In genomic region chr4:62006108-62006507, GRCh38 we compare ENCODE assay signal across 14 cellular contexts.
A peak's percentile ranks its signal among the peaks of the same experiment; 100 is the strongest.
DNase-seq lines count a peak whose midpoint lies in the region; ATAC-seq and TF ChIP-seq lines count a peak whose summit lies in the region.
"Had no signal": no experiment of that assay in that cellular context is flagged by ENCODE, and none has a peak within 500 bp of the region (broad histone marks: within the 10 kb centered on the region; RNA-seq: fewer than 3 reads in every experiment).

No MANE protein-coding gene starts in this region.

- H4K20me1 ChIP-seq in H9 (ENCODE audit: control insufficient read depth, insufficient read depth, insufficient read length) = no peaks in the 10 kb centered on the region

- H3T11ph ChIP-seq in H9 (ENCODE audit: low read length) = no peak overlapping the region

- H2AK5ac ChIP-seq in H9 (ENCODE audit: insufficient read length, low read length) = no peak overlapping the region

- H3K4me1 Mint-ChIP-seq in H9 (peaks cover 19 to 20% of the 10 kb centered on the region in 2 experiments), endodermal cell (peaks cover 6% of the 10 kb centered on the region)
- H3K4me1 Mint-ChIP-seq: CD4-positive, alpha-beta memory T cell had no signal

- H3K4me1 ChIP-seq in H9 (ENCODE audit: insufficient read depth, low read length) = no peaks in the 10 kb centered on the region; the same call in 1 of the 2 replicates
- no peaks in the 10 kb centered on the region for H3K4me1 ChIP-seq in endodermal cell (ENCODE audit: control insufficient read depth, insufficient read depth, low read length)

- no peak for ATAC-seq in HG02973 (IDR thresholded peaks at IDR 0.05; ENCODE audit: unreplicated experiment)
- ATAC-seq in HG03159 (IDR thresholded peaks at IDR 0.05; ENCODE audit: unreplicated experiment) = no peak
- no peak for ATAC-seq in HG03045 (IDR thresholded peaks at IDR 0.05; ENCODE audit: unreplicated experiment)

- H3K27ac Mint-ChIP-seq in H9 (peak overlapping the region; percentile 8 to 38 (median 36); a peak in 3 of 7 replicates), endodermal cell (no peak overlapping the region)
- H3K27ac Mint-ChIP-seq: CD4-positive, alpha-beta memory T cell had no signal

- H4K8ac ChIP-seq in H9 (replicated peaks; ENCODE audit: insufficient read length, low read depth, low read length) = no peak overlapping the region

- H3K36me3 Mint-ChIP-seq in H9 (ENCODE audit: insufficient read depth in 1 of 3, low read depth in 3 of 3) (no peaks in the 10 kb centered on the region; a peak in 1 of 7 replicates), endodermal cell (ENCODE audit: low read depth) (no peaks in the 10 kb centered on the region)
- H3K36me3 Mint-ChIP-seq: CD4-positive, alpha-beta memory T cell had no signal

- H2BK15ac ChIP-seq in H9 (ENCODE audit: low read depth, low read length) = no peak overlapping the region

- no peaks in the 10 kb centered on the region for H3K9me3 ChIP-seq in H9 (ENCODE audit: control insufficient read depth, low read depth, low read length)
- H3K9me3 ChIP-seq in endodermal cell (ENCODE audit: control insufficient read depth, low read length) = no peaks in the 10 kb centered on the region

- DNase-seq in H9 = peak; percentile 37
- DNase-seq in endodermal cell = peak; percentile 57
- DNase-seq in islet precursor cell = peak; percentile 47
- DNase-seq: C1 segment of cervical spinal cord; Calu3; CD4-positive, alpha-beta memory T cell; COR-L47; DMS53; DMS79 treated with DMSO at 0.1 percent for 48 hours; GM23248; HCEC 1CT had no signal

- no peak overlapping the region for H2BK12ac ChIP-seq in H9 (ENCODE audit: insufficient read length, low read depth, low read length)

- H2BK20ac ChIP-seq in H9 (ENCODE audit: low read depth, low read length, poor library complexity, severe bottlenecking) = no peak overlapping the region

- no peaks in the 10 kb centered on the region for H3K27me3 Mint-ChIP-seq in H9 (ENCODE audit: low read depth)
- no peaks in the 10 kb centered on the region for H3K27me3 Mint-ChIP-seq in endodermal cell (ENCODE audit: insufficient read depth)
- H3K27me3 Mint-ChIP-seq: CD4-positive, alpha-beta memory T cell had no signal

- no peak overlapping the region for H3K4me2 ChIP-seq in H9 (ENCODE audit: insufficient read depth, insufficient read length, low read length)

- H3K27ac ChIP-seq in H9 (ENCODE audit: insufficient read length, low read depth, low read length) (no peak overlapping the region), endodermal cell (ENCODE audit: low read depth, low read length) (no peak overlapping the region)
- H3K27ac ChIP-seq: GM23248 had no signal

- H3K4me3 Mint-ChIP-seq in H9 (no peak overlapping the region), endodermal cell (no peak overlapping the region)
- H3K4me3 Mint-ChIP-seq: CD4-positive, alpha-beta memory T cell had no signal

- H3K14ac ChIP-seq in H9 (ENCODE audit: insufficient read depth, low read length) = no peak overlapping the region

- H3K9ac ChIP-seq in H9 (ENCODE audit: extremely low read depth, insufficient read length, low read length) = no peak overlapping the region
- no peak overlapping the region for H3K9ac ChIP-seq in endodermal cell (ENCODE audit: extremely low read depth, low read length, poor library complexity, severe bottlenecking)
- H3K9ac ChIP-seq: GM23248 had no signal

- WGBS in H9 (ENCODE audit: extremely low coverage, insufficient read length, low lambda C conversion rate) = no CpG with 5 or more reads among the region's 5 CpGs
- WGBS in endodermal cell (ENCODE audit: insufficient coverage in 1 of 2, insufficient read length in 1 of 2), 2 experiments = 82% methylated on average over 5 of the region's 5 CpGs; no CpG with 5 or more reads in 1 of the 2 experiments

- no peak overlapping the region for H3K4me3 ChIP-seq in endodermal cell (ENCODE audit: low read length)
- H3K4me3 ChIP-seq: GM23248 had no signal

- no peak overlapping the region for H2BK120ac ChIP-seq in H9 (ENCODE audit: low read depth, low read length, poor library complexity, severe bottlenecking)

- H2AFZ ChIP-seq in H9 (ENCODE audit: low read length) = no peak overlapping the region
- H2AFZ ChIP-seq: GM23248 had no signal

- H4K5ac ChIP-seq in H9 (ENCODE audit: insufficient read length, low read depth, low read length) = no peak overlapping the region

- H3K79me1 ChIP-seq in H9 (ENCODE audit: insufficient read depth, low read depth, low read length, poor library complexity, severe bottlenecking) = no peaks in the 10 kb centered on the region

- H3K23me2 ChIP-seq in H9 (ENCODE audit: insufficient read length, low read depth, low read length, poor library complexity, severe bottlenecking) = no peaks in the 10 kb centered on the region

- H3K18ac ChIP-seq in H9 (ENCODE audit: insufficient read length, low read depth, low read length) = no peak overlapping the region

- no peak overlapping the region for H3K4ac ChIP-seq in H9 (ENCODE audit: low read depth, low read length)

- H3K79me2 ChIP-seq in H9 (ENCODE audit: insufficient read depth, low read length) = no peaks in the 10 kb centered on the region

- no peaks in the 10 kb centered on the region for H3K36me3 ChIP-seq in endodermal cell (ENCODE audit: control insufficient read depth, insufficient read depth, low read length)

- no peaks in the 10 kb centered on the region for H3K9me3 Mint-ChIP-seq in H9
- H3K9me3 Mint-ChIP-seq in endodermal cell = no peaks in the 10 kb centered on the region

- H2BK5ac ChIP-seq in H9 (ENCODE audit: insufficient read length, low read length) = no peak overlapping the region

- no peak overlapping the region for H3K56ac ChIP-seq in H9 (ENCODE audit: insufficient read length, low read depth, low read length)

- TF ChIP-seq CTCF in H9 (conservative IDR thresholded peaks at IDR 0.05) = no peak
- no peak for TF ChIP-seq CTCF in endodermal cell (conservative IDR thresholded peaks at IDR 0.05)

- H3K27me3 ChIP-seq in H9 (ENCODE audit: insufficient read depth, low read length) (no peaks in the 10 kb centered on the region), endodermal cell (ENCODE audit: control insufficient read depth, insufficient read depth, low read length, poor library complexity, severe bottlenecking) (no peaks in the 10 kb centered on the region)

- H4K91ac ChIP-seq in H9 (ENCODE audit: insufficient read length, low read depth, low read length) = no peak overlapping the region

- no peak overlapping the region for H3K23ac ChIP-seq in H9 (ENCODE audit: insufficient read length, low read depth, low read length)
